In genomic region chr3:45332493-45332892, GRCh38 we compare ENCODE assay signal across 29 cellular contexts.
"Had no signal": no experiment of that assay in that cellular context is flagged by ENCODE, and none has a peak within 500 bp of the region (broad histone marks: within the 10 kb centered on the region; RNA-seq: fewer than 3 reads in every experiment).

No MANE protein-coding gene starts in this region.

- H3K27ac ChIP-seq: dorsolateral prefrontal cortex, epithelial cell of prostate, foreskin keratinocyte, heart right ventricle, left lung, pancreas, right atrium auricular region, stomach, thyroid gland, vagina had no signal

- H3K36me3 ChIP-seq: heart right ventricle, left lung, pancreas, right atrium auricular region, stomach, thyroid gland, vagina had no signal

- H3K4me2 ChIP-seq: smooth muscle cell had no signal

- H3K4me3 ChIP-seq: dorsolateral prefrontal cortex, heart right ventricle, left lung, pancreas, right atrium auricular region, smooth muscle cell, stomach, thyroid gland, vagina had no signal

- FAIRE-seq: colon, islet of Langerhans, pancreas had no signal

- H3K4me1 ChIP-seq: foreskin keratinocyte, heart right ventricle, left lung, pancreas, right atrium auricular region, stomach, thyroid gland, vagina had no signal

- ATAC-seq: esophagus mucosa; foreskin keratinocyte; heart right ventricle; left cardiac atrium; left lung; naive thymus-derived CD4-positive, alpha-beta T cell; pancreas; sciatic nerve had no signal

- H3K27me3 ChIP-seq: pancreas, right atrium auricular region, thyroid gland, vagina had no signal

- H3K9me3 ChIP-seq: heart right ventricle, left lung, pancreas, right atrium auricular region, stomach, thyroid gland, vagina had no signal

- DNase-seq: dorsolateral prefrontal cortex; effector CD4-positive, alpha-beta T cell; foreskin keratinocyte; glutamatergic neuron; heart right ventricle; hippocampal formation; left cardiac atrium; left lung; mesenchymal stem cell; midbrain; naive thymus-derived CD4-positive, alpha-beta T cell; nephron progenitor cell; pancreas; stimulated activated CD4-positive, alpha-beta T cell treated with anti-CD3 and anti-CD28 coated beads, Interleukin-12 subunit alpha, Interleukin-12 subunit beta, amount 100 ng/mL, for 4 hours; stimulated activated CD4-positive, alpha-beta T cell treated with anti-CD3 and anti-CD28 coated beads, Interleukin-1b, Interleukin-23, amount 100 ng/mL, for 48 hours; stimulated activated CD4-positive, alpha-beta T cell treated with anti-CD3 and anti-CD28 coated beads, Interleukin-4, amount 100 ng/mL, for 1 hour; stimulated activated CD8-positive, alpha-beta memory T cell treated with anti-CD3 and anti-CD28 coated beads, Interleukin-4, amount 100 ng/mL, for 48 hours; stimulated activated naive CD4-positive, alpha-beta T cell; stomach; thyroid gland; trophoblast cell had no signal
